Comparison of ENCODE assay signal across 1 cellular context in genomic region chr9:106892632-106893031, GRCh38.
TF ChIP-seq lines count a peak whose summit lies in the region.

No MANE protein-coding gene starts in this region.

TF ChIP-seq in A549, 52 proteins besides CTCF, POLR2A, EP300 and RAD21 (continued from another document):
- TF ChIP-seq BCL3 (IDR thresholded peaks at IDR 0.05) = no peak
- TF ChIP-seq, protein P1, sequence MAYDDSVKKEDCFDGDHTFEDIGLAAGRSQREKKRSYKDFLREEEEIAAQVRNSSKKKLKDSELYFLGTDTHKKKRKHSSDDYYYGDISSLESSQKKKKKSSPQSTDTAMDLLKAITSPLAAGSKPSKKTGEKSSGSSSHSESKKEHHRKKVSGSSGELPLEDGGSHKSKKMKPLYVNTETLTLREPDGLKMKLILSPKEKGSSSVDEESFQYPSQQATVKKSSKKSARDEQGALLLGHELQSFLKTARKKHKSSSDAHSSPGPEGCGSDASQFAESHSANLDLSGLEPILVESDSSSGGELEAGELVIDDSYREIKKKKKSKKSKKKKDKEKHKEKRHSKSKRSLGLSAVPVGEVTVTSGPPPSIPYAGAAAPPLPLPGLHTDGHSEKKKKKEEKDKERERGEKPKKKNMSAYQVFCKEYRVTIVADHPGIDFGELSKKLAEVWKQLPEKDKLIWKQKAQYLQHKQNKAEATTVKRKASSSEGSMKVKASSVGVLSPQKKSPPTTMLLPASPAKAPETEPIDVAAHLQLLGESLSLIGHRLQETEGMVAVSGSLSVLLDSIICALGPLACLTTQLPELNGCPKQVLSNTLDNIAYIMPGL (CRISPR knock-in tag; IDR thresholded peaks at IDR 0.05; ENCODE audit: borderline replicate concordance) = no peak
- TF ChIP-seq JUNB (IDR thresholded peaks at IDR 0.05) = peak; percentile 81
- no peak for TF ChIP-seq MAZ (IDR thresholded peaks at IDR 0.05; ENCODE audit: borderline replicate concordance, low read depth, low read length)
- TF ChIP-seq TP53 (CRISPR knock-in tag; IDR thresholded peaks at IDR 0.05) = no peak
